22 cellular contexts compared by ENCODE assay signal in genomic region chr16:49867234-49867633, GRCh38. TPM values are rescaled to one million over a fixed set of nuclear protein-coding genes. Genes with fewer than 3 reads are reported as not detected.
"Had no signal": no experiment of that assay in that cellular context is flagged by ENCODE, and none has a peak within 500 bp of the region (broad histone marks: within the 10 kb centered on the region; RNA-seq: fewer than 3 reads in every experiment).

No MANE protein-coding gene starts in this region.

- H3K27ac ChIP-seq: thoracic aorta, VCaP had no signal

- H3K36me3 Mint-ChIP-seq: activated naive CD8-positive, alpha-beta T cell; natural killer cell treated with Interleukin-12 subunit alpha and Interleukin-12 subunit beta and Interleukin-15 and Interleukin-18, amount 100 ng/mL, for 72 hours; T-cell had no signal

- H3K27me3 ChIP-seq: dorsolateral prefrontal cortex had no signal

- H3K9me3 ChIP-seq: left ventricle myocardium inferior, mucosa of descending colon, thoracic aorta had no signal

- H3K36me3 ChIP-seq: left ventricle myocardium inferior, thoracic aorta had no signal

- H3K9me3 Mint-ChIP-seq: activated T-cell treated with anti-CD3 and anti-CD28 coated beads, Interleukin-2, amount 50 U/mL, for 72 hours; natural killer cell treated with Interleukin-12 subunit alpha and Interleukin-12 subunit beta and Interleukin-15 and Interleukin-18, amount 100 ng/mL, for 72 hours; T-cell had no signal

- H3K27ac Mint-ChIP-seq: activated naive CD8-positive, alpha-beta T cell; activated T-cell treated with anti-CD3 and anti-CD28 coated beads, Interleukin-2, amount 50 U/mL, for 72 hours; natural killer cell treated with Interleukin-12 subunit alpha and Interleukin-12 subunit beta and Interleukin-15 and Interleukin-18, amount 100 ng/mL, for 72 hours; T-cell had no signal

- DNase-seq: activated CD4-positive, alpha-beta T cell treated with anti-CD3 and anti-CD28 coated beads for 4 hours; activated CD4-positive, alpha-beta T cell treated with anti-CD3 and anti-CD28 coated beads, Interleukin-2, amount 50 U/mL, for 4 hours; activated naive CD4-positive, alpha-beta T cell treated with Interleukin-2 at 50 U/mL for 16 hours; activated T-cell treated with anti-CD3 and anti-CD28 coated beads for 4 hours; activated T-cell treated with anti-CD3 and anti-CD28 coated beads, Interleukin-2, amount 50 U/mL, for 72 hours; cerebellar nuclear complex; dorsolateral prefrontal cortex; foreskin fibroblast; kidney glomerular epithelial cell; left ventricle myocardium inferior; mucosa of descending colon; occipital lobe; stimulated activated CD4-positive, alpha-beta T cell treated with anti-CD3 and anti-CD28 coated beads, Interleukin-2, amount 100 ng/mL, for 48 hours; stimulated activated naive CD8-positive, alpha-beta T cell treated with anti-CD3 and anti-CD28 coated beads, Interleukin-15, Interleukin-2, amounts not matched to agents 100 U/mL and 50 U/mL, for 24 hours; T-cell; trophoblast cell had no signal

- H3K4me3 Mint-ChIP-seq: activated naive CD8-positive, alpha-beta T cell; activated T-cell treated with anti-CD3 and anti-CD28 coated beads, Interleukin-2, amount 50 U/mL, for 72 hours; natural killer cell treated with Interleukin-12 subunit alpha and Interleukin-12 subunit beta and Interleukin-15 and Interleukin-18, amount 100 ng/mL, for 72 hours; T-cell had no signal

- H3K4me1 Mint-ChIP-seq: T-cell had no signal

- H3K4me3 ChIP-seq: coronary artery, dorsolateral prefrontal cortex, left ventricle myocardium inferior, lung, mucosa of descending colon, thoracic aorta had no signal

RNA-seq across cellular contexts. Expression of gene ZNF423, which starts 11.3 kb away (rescaled TPM):
- total RNA-seq: activated T-cell treated with anti-CD3 and anti-CD28 coated beads, Interleukin-2, amount 50 U/mL, for 72 hours; natural killer cell treated with Interleukin-12 subunit alpha and Interleukin-12 subunit beta and Interleukin-15 and Interleukin-18, amount 100 ng/mL, for 72 hours had no signal
